In the genomic region with DNA sequence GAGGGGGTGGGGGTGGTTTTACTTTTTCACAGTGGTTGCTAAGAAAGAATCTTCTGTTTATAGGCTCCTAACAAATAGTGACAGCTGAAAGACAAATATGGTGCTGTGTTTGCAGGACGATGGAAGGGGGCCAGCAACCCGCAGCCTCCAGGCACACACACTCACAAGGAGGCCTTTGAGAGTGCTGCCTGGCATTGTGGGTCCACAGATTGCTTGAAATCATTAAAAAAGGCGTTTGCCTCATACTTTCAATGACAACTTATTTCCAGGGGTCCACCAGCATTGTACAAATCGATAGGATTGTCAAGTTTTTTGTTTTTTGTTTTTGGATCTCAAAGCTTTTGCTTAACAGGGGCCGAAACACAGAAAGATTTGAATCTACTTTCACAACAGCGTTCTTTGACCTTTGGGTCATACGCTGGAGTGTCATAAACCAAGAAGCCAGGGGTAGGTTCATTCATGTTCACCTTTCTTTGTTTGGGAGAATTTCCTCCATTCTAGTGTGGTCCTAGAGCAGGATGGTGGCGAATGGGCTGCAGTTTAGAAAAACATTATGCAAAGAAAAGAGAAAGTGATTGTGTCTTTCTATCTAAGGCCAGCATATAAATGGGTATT, we compare ENCODE assay signal across 1 cellular context.
TF ChIP-seq lines count a peak whose summit lies in the region.

No MANE protein-coding gene starts in this region.

TF ChIP-seq in HepG2, 621 proteins besides CTCF, POLR2A, EP300 and RAD21 (continued from another document and continues in another):
- TF ChIP-seq, protein P1, sequence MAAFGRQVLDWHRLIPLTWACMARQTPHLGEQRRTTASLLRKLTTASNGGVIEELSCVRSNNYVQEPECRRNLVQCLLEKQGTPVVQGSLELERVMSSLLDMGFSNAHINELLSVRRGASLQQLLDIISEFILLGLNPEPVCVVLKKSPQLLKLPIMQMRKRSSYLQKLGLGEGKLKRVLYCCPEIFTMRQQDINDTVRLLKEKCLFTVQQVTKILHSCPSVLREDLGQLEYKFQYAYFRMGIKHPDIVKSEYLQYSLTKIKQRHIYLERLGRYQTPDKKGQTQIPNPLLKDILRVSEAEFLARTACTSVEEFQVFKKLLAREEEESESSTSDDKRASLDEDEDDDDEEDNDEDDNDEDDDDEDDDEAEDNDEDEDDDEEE (CRISPR knock-in tag; IDR thresholded peaks at IDR 0.05): no peak
- peak in 1 of 2 experiments; percentile 83; a peak in 2 of 4 replicates for TF ChIP-seq NR2F1 (CRISPR knock-in tag; IDR thresholded peaks at IDR 0.05)
- TF ChIP-seq, protein P2, sequence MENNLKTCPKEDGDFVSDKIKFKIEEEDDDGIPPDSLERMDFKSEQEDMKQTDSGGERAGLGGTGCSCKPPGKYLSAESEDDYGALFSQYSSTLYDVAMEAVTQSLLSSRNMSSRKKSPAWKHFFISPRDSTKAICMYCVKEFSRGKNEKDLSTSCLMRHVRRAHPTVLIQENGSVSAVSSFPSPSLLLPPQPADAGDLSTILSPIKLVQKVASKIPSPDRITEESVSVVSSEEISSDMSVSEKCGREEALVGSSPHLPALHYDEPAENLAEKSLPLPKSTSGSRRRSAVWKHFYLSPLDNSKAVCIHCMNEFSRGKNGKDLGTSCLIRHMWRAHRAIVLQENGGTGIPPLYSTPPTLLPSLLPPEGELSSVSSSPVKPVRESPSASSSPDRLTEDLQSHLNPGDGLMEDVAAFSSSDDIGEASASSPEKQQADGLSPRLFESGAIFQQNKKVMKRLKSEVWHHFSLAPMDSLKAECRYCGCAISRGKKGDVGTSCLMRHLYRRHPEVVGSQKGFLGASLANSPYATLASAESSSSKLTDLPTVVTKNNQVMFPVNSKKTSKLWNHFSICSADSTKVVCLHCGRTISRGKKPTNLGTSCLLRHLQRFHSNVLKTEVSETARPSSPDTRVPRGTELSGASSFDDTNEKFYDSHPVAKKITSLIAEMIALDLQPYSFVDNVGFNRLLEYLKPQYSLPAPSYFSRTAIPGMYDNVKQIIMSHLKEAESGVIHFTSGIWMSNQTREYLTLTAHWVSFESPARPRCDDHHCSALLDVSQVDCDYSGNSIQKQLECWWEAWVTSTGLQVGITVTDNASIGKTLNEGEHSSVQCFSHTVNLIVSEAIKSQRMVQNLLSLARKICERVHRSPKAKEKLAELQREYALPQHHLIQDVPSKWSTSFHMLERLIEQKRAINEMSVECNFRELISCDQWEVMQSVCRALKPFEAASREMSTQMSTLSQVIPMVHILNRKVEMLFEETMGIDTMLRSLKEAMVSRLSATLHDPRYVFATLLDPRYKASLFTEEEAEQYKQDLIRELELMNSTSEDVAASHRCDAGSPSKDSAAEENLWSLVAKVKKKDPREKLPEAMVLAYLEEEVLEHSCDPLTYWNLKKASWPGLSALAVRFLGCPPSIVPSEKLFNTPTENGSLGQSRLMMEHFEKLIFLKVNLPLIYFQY (CRISPR knock-in tag; IDR thresholded peaks at IDR 0.05; ENCODE audit: borderline replicate concordance): no peak; the same call in 1 of the 2 replicates
- TF ChIP-seq, protein P3, sequence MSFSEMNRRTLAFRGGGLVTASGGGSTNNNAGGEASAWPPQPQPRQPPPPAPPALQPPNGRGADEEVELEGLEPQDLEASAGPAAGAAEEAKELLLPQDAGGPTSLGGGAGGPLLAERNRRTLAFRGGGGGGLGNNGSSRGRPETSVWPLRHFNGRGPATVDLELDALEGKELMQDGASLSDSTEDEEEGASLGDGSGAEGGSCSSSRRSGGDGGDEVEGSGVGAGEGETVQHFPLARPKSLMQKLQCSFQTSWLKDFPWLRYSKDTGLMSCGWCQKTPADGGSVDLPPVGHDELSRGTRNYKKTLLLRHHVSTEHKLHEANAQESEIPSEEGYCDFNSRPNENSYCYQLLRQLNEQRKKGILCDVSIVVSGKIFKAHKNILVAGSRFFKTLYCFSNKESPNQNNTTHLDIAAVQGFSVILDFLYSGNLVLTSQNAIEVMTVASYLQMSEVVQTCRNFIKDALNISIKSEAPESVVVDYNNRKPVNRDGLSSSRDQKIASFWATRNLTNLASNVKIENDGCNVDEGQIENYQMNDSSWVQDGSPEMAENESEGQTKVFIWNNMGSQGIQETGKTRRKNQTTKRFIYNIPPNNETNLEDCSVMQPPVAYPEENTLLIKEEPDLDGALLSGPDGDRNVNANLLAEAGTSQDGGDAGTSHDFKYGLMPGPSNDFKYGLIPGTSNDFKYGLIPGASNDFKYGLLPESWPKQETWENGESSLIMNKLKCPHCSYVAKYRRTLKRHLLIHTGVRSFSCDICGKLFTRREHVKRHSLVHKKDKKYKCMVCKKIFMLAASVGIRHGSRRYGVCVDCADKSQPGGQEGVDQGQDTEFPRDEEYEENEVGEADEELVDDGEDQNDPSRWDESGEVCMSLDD (CRISPR knock-in tag; IDR thresholded peaks at IDR 0.05; ENCODE audit: borderline replicate concordance): no peak
- TF ChIP-seq FOXP1 (IDR thresholded peaks at IDR 0.05): no peak
- TF ChIP-seq FOXP1 (CRISPR knock-in tag; IDR thresholded peaks at IDR 0.05): peak; percentile 41
- TF ChIP-seq GATAD2A (CRISPR knock-in tag; IDR thresholded peaks at IDR 0.05): peak; percentile 80
- TF ChIP-seq ZNF841 (CRISPR knock-in tag; IDR thresholded peaks at IDR 0.05; ENCODE audit: borderline replicate concordance): no peak
- no peak for TF ChIP-seq SP2 (CRISPR knock-in tag; IDR thresholded peaks at IDR 0.05)
- peak; percentile 71 for TF ChIP-seq NR2F6 (IDR thresholded peaks at IDR 0.05)
- TF ChIP-seq NR2F6 (CRISPR knock-in tag; IDR thresholded peaks at IDR 0.05): peak; percentile 64
- TF ChIP-seq ZNF75D (CRISPR knock-in tag; IDR thresholded peaks at IDR 0.05; ENCODE audit: borderline replicate concordance): no peak
- TF ChIP-seq GLI4 (CRISPR knock-in tag; IDR thresholded peaks at IDR 0.05; ENCODE audit: borderline replicate concordance): no peak
- TF ChIP-seq, protein P4, sequence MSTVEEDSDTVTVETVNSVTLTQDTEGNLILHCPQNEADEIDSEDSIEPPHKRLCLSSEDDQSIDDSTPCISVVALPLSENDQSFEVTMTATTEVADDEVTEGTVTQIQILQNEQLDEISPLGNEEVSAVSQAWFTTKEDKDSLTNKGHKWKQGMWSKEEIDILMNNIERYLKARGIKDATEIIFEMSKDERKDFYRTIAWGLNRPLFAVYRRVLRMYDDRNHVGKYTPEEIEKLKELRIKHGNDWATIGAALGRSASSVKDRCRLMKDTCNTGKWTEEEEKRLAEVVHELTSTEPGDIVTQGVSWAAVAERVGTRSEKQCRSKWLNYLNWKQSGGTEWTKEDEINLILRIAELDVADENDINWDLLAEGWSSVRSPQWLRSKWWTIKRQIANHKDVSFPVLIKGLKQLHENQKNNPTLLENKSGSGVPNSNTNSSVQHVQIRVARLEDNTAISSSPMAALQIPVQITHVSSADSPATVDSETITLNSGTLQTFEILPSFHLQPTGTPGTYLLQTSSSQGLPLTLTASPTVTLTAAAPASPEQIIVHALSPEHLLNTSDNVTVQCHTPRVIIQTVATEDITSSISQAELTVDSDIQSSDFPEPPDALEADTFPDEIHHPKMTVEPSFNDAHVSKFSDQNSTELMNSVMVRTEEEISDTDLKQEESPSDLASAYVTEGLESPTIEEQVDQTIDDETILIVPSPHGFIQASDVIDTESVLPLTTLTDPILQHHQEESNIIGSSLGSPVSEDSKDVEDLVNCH (CRISPR knock-in tag; IDR thresholded peaks at IDR 0.05): no peak
- TF ChIP-seq, protein P5, sequence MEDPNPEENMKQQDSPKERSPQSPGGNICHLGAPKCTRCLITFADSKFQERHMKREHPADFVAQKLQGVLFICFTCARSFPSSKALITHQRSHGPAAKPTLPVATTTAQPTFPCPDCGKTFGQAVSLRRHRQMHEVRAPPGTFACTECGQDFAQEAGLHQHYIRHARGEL (CRISPR knock-in tag; IDR thresholded peaks at IDR 0.05): no peak
- TF ChIP-seq, protein P6, sequence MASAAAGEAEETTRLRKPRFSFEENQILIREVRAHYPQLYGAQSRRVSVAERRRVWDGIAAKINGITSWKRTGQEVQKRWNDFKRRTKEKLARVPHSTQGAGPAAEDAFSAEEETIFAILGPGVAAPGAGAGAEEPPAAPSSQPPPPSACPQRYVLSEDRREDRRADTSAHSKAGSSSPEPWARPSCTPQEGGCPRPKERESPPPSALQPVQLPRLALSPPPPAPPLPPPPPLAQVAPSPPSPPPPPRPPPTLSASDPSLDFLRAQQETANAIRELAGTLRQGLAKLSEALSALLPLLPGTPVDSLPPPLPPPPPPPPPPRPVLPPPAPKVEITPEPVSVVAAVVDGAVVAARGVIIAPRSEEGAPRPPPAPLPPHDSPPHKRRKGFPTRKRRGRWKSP (CRISPR knock-in tag; IDR thresholded peaks at IDR 0.05): no peak; the same call in 1 of the 2 replicates
- no peak for TF ChIP-seq TCF7L2 (IDR thresholded peaks at IDR 0.05; ENCODE audit: low read depth, low read length)
- TF ChIP-seq ZNF432 (CRISPR knock-in tag; IDR thresholded peaks at IDR 0.05; ENCODE audit: borderline replicate concordance): no peak
- TF ChIP-seq NBN (conservative IDR thresholded peaks at IDR 0.05): no peak
- peak in 1 of 2 experiments; percentile 47; a peak in 1 of 4 replicates for TF ChIP-seq KLF16 (CRISPR knock-in tag; IDR thresholded peaks at IDR 0.05)
- peak; percentile 22; the same call in 1 of the 2 replicates for TF ChIP-seq RXRA (CRISPR knock-in tag; IDR thresholded peaks at IDR 0.05)
- TF ChIP-seq MEIS1 (CRISPR knock-in tag; IDR thresholded peaks at IDR 0.05; ENCODE audit: borderline replicate concordance): no peak
- TF ChIP-seq, protein P7, sequence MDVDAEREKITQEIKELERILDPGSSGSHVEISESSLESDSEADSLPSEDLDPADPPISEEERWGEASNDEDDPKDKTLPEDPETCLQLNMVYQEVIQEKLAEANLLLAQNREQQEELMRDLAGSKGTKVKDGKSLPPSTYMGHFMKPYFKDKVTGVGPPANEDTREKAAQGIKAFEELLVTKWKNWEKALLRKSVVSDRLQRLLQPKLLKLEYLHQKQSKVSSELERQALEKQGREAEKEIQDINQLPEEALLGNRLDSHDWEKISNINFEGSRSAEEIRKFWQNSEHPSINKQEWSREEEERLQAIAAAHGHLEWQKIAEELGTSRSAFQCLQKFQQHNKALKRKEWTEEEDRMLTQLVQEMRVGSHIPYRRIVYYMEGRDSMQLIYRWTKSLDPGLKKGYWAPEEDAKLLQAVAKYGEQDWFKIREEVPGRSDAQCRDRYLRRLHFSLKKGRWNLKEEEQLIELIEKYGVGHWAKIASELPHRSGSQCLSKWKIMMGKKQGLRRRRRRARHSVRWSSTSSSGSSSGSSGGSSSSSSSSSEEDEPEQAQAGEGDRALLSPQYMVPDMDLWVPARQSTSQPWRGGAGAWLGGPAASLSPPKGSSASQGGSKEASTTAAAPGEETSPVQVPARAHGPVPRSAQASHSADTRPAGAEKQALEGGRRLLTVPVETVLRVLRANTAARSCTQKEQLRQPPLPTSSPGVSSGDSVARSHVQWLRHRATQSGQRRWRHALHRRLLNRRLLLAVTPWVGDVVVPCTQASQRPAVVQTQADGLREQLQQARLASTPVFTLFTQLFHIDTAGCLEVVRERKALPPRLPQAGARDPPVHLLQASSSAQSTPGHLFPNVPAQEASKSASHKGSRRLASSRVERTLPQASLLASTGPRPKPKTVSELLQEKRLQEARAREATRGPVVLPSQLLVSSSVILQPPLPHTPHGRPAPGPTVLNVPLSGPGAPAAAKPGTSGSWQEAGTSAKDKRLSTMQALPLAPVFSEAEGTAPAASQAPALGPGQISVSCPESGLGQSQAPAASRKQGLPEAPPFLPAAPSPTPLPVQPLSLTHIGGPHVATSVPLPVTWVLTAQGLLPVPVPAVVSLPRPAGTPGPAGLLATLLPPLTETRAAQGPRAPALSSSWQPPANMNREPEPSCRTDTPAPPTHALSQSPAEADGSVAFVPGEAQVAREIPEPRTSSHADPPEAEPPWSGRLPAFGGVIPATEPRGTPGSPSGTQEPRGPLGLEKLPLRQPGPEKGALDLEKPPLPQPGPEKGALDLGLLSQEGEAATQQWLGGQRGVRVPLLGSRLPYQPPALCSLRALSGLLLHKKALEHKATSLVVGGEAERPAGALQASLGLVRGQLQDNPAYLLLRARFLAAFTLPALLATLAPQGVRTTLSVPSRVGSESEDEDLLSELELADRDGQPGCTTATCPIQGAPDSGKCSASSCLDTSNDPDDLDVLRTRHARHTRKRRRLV (CRISPR knock-in tag; IDR thresholded peaks at IDR 0.05): no peak
- no peak for TF ChIP-seq ZEB1 (IDR thresholded peaks at IDR 0.05; ENCODE audit: insufficient replicate concordance, low read depth)
- TF ChIP-seq STAG1 (CRISPR knock-in tag; IDR thresholded peaks at IDR 0.05): no peak
- no peak for TF ChIP-seq DNMT3B (CRISPR knock-in tag; conservative IDR thresholded peaks at IDR 0.05)
- no peak for TF ChIP-seq XBP1 (CRISPR knock-in tag; IDR thresholded peaks at IDR 0.05)
- TF ChIP-seq PCBP1 (IDR thresholded peaks at IDR 0.05; ENCODE audit: borderline replicate concordance, low read depth, low read length): no peak
- no peak for TF ChIP-seq ZNF367 (CRISPR knock-in tag; IDR thresholded peaks at IDR 0.05; ENCODE audit: borderline replicate concordance)
- no peak for TF ChIP-seq ZNF24 (IDR thresholded peaks at IDR 0.05)
- TF ChIP-seq PHF8 (CRISPR knock-in tag; IDR thresholded peaks at IDR 0.05): peak; percentile 49
- no peak for TF ChIP-seq ZSCAN29 (CRISPR knock-in tag; conservative IDR thresholded peaks at IDR 0.05)
- peak; percentile 76; the same call in 1 of the 2 replicates for TF ChIP-seq HOXA5 (CRISPR knock-in tag; IDR thresholded peaks at IDR 0.05)
- no peak for TF ChIP-seq ZNF850 (CRISPR knock-in tag; conservative IDR thresholded peaks at IDR 0.05)
- TF ChIP-seq TBX2 (CRISPR knock-in tag; IDR thresholded peaks at IDR 0.05; ENCODE audit: borderline replicate concordance): peak; percentile 58; the same call in 1 of the 2 replicates
- TF ChIP-seq, protein P8, sequence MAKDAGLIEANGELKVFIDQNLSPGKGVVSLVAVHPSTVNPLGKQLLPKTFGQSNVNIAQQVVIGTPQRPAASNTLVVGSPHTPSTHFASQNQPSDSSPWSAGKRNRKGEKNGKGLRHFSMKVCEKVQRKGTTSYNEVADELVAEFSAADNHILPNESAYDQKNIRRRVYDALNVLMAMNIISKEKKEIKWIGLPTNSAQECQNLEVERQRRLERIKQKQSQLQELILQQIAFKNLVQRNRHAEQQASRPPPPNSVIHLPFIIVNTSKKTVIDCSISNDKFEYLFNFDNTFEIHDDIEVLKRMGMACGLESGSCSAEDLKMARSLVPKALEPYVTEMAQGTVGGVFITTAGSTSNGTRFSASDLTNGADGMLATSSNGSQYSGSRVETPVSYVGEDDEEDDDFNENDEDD (CRISPR knock-in tag; IDR thresholded peaks at IDR 0.05; ENCODE audit: borderline replicate concordance): no peak
- TF ChIP-seq HMGA1 (CRISPR knock-in tag; conservative IDR thresholded peaks at IDR 0.05): no peak
- TF ChIP-seq, protein P9, sequence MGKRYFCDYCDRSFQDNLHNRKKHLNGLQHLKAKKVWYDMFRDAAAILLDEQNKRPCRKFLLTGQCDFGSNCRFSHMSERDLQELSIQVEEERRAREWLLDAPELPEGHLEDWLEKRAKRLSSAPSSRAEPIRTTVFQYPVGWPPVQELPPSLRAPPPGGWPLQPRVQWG (CRISPR knock-in tag; IDR thresholded peaks at IDR 0.05; ENCODE audit: borderline replicate concordance, low read depth): no peak
- no peak for TF ChIP-seq DR1 (CRISPR knock-in tag; IDR thresholded peaks at IDR 0.05)
- TF ChIP-seq CEBPG (CRISPR knock-in tag; IDR thresholded peaks at IDR 0.05): peak; percentile 58; the same call in 1 of the 2 replicates
- TF ChIP-seq RARG (CRISPR knock-in tag; IDR thresholded peaks at IDR 0.05; ENCODE audit: low read depth): no peak
- TF ChIP-seq CREM (IDR thresholded peaks at IDR 0.05): peak; percentile 56; the same call in 1 of the 2 replicates
- no peak for TF ChIP-seq CREM (CRISPR knock-in tag; IDR thresholded peaks at IDR 0.05)
- TF ChIP-seq, protein P10, sequence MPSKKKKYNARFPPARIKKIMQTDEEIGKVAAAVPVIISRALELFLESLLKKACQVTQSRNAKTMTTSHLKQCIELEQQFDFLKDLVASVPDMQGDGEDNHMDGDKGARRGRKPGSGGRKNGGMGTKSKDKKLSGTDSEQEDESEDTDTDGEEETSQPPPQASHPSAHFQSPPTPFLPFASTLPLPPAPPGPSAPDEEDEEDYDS (CRISPR knock-in tag; IDR thresholded peaks at IDR 0.05): no peak
